ENCODE assay signal across 1 cellular context in genomic region chr20:35297740-35298139, GRCh38.
TF ChIP-seq lines count a peak whose summit lies in the region.

No MANE protein-coding gene starts in this region.

TF ChIP-seq in H1, 55 proteins besides CTCF, POLR2A, EP300 and RAD21:
- TF ChIP-seq BCL11A (IDR thresholded peaks at IDR 0.05; ENCODE audit: low read depth in 2 of 2, low read length in 2 of 2) (no peak), TBP (IDR thresholded peaks at IDR 0.05; ENCODE audit: low read depth, low read length) (no peak), KDM5A (IDR thresholded peaks at IDR 0.05; ENCODE audit: low read length) (no peak), SP4 (IDR thresholded peaks at IDR 0.05; ENCODE audit: low read length) (no peak), CBX8 (IDR thresholded peaks at IDR 0.05; ENCODE audit: borderline replicate concordance, low read depth, low read length) (no peak), TAF1 (IDR thresholded peaks at IDR 0.05; ENCODE audit: low read depth, low read length) (no peak), MAFK (IDR thresholded peaks at IDR 0.05; ENCODE audit: low read depth, low read length) (no peak), ATF2 (IDR thresholded peaks at IDR 0.05; ENCODE audit: low read length) (no peak), SRF (IDR thresholded peaks at IDR 0.05; ENCODE audit: low read depth, low read length) (no peak), GABPA (IDR thresholded peaks at IDR 0.05; ENCODE audit: borderline replicate concordance, insufficient read depth, low read length) (no peak), SUZ12 (IDR thresholded peaks at IDR 0.05; ENCODE audit: low read length) (no peak), SIN3A (conservative IDR thresholded peaks at IDR 0.05 in 1 of 2, IDR thresholded peaks at IDR 0.05 in 1 of 2; ENCODE audit: low read depth in 1 of 2, low read length in 2 of 2) (no peak)
